8 cellular contexts compared by ENCODE assay signal in genomic region chr15:74631935-74632560, GRCh38. TPM values are rescaled to one million over a fixed set of nuclear protein-coding genes. Genes with fewer than 3 reads are reported as not detected.
DNase-seq lines count a peak whose midpoint lies in the region; ATAC-seq and FAIRE-seq lines count a peak whose summit lies in the region.

No MANE protein-coding gene starts in this region.

- peak; percentile 84 for DNase-seq in D341Med (ENCODE audit: low spot score)
- peak; percentile 76 for DNase-seq in HTR-8/SVneo (ENCODE audit: insufficient read length, low spot score)
- peak; percentile 33 for DNase-seq in T-helper 2 cell treated with Interferon-gamma antibody and Interleukin-4, amounts not matched to agents 5 μg/mL and 100 μg/mL, for 36 hours (ENCODE audit: low spot score)
- peak; percentile 76 for DNase-seq in astrocyte of the hippocampus (ENCODE audit: low read depth, low spot score)
- peak; percentile 39 to 50 (median 43) for DNase-seq in immature natural killer cell
- peak; percentile 51 for DNase-seq in stimulated activated CD4-positive, alpha-beta T cell treated with anti-CD3 and anti-CD28 coated beads, Interleukin-1b, Interleukin-23, amount 100 ng/mL, for 48 hours
- DNase-seq in NCI-H2029 treated with DMSO at 0.1 percent for 48 hours (lab: John Stamatoyannopoulos, UW), result no peak

- ATAC-seq in GM18867 (IDR thresholded peaks at IDR 0.05; ENCODE audit: unreplicated experiment), result no peak

- H3K4me3 Mint-ChIP-seq in T-helper 2 cell treated with Interferon-gamma antibody and Interleukin-4, amounts not matched to agents 5 μg/mL and 100 μg/mL, for 36 hours, result no peak overlapping the region
- no peak overlapping the region for H3K4me3 Mint-ChIP-seq in immature natural killer cell

- H3K36me3 Mint-ChIP-seq in T-helper 2 cell treated with Interferon-gamma antibody and Interleukin-4, amounts not matched to agents 5 μg/mL and 100 μg/mL, for 36 hours (ENCODE audit: low read depth), result peaks cover 49% of the 10 kb centered on the region
- H3K36me3 Mint-ChIP-seq in immature natural killer cell, result peaks cover 0 to 44% (median 19%) of the 10 kb centered on the region in 3 donors

- no peak for FAIRE-seq in HTR-8/SVneo (lab: Jason Lieb, UNC)

- no peak overlapping the region for H3K27ac Mint-ChIP-seq in T-helper 2 cell treated with Interferon-gamma antibody and Interleukin-4, amounts not matched to agents 5 μg/mL and 100 μg/mL, for 36 hours
- H3K27ac Mint-ChIP-seq in immature natural killer cell, result peak overlapping the region in 3 of 6 donors; percentile 1 to 36 (median 24)

- H3K4me1 Mint-ChIP-seq in T-helper 2 cell treated with Interferon-gamma antibody and Interleukin-4, amounts not matched to agents 5 μg/mL and 100 μg/mL, for 36 hours (ENCODE audit: low read depth), result no peaks in the 10 kb centered on the region
- H3K4me1 Mint-ChIP-seq in immature natural killer cell, result no peaks in the 10 kb centered on the region

- no peaks in the 10 kb centered on the region for H3K27me3 Mint-ChIP-seq in T-helper 2 cell treated with Interferon-gamma antibody and Interleukin-4, amounts not matched to agents 5 μg/mL and 100 μg/mL, for 36 hours (ENCODE audit: low read depth)
- peaks cover 0 to 4% (median 4%) of the 10 kb centered on the region in 3 donors for H3K27me3 Mint-ChIP-seq in immature natural killer cell (ENCODE audit: low read depth in 3 of 3)

- no peaks in the 10 kb centered on the region for H3K9me3 Mint-ChIP-seq in T-helper 2 cell treated with Interferon-gamma antibody and Interleukin-4, amounts not matched to agents 5 μg/mL and 100 μg/mL, for 36 hours
- H3K9me3 Mint-ChIP-seq in immature natural killer cell, result no peaks in the 10 kb centered on the region

RNA-seq across cellular contexts. Expression of gene CLK3, which starts 16.4 kb away (rescaled TPM):
- polyA plus RNA-seq in immature natural killer cell, result 10 to 100 TPM; 32.4 to 82.1 (median 68.2) TPM
